In genomic region chr6:33147807-33148666, GRCh38 we compare ENCODE assay signal across 9 cellular contexts. TPM values are rescaled to one million over a fixed set of nuclear protein-coding genes. Genes with fewer than 3 reads are reported as not detected.
DNase-seq lines count a peak whose midpoint lies in the region; ATAC-seq, FAIRE-seq and TF ChIP-seq lines count a peak whose summit lies in the region.
"Had no signal": no experiment of that assay in that cellular context is flagged by ENCODE, and none has a peak within 500 bp of the region (broad histone marks: within the 10 kb centered on the region; RNA-seq: fewer than 3 reads in every experiment).

No MANE protein-coding gene starts in this region.

- no peak for ATAC-seq in effector memory CD8-positive, alpha-beta T cell (replicated peaks)
- no peak for ATAC-seq in HG02678 (IDR thresholded peaks at IDR 0.05; ENCODE audit: unreplicated experiment)

- no peaks in the 10 kb centered on the region for H3K36me3 ChIP-seq in keratinocyte (ENCODE audit: control insufficient read depth in 2 of 2, extremely low read depth in 1 of 2, insufficient read depth in 2 of 2, low read length in 2 of 2)
- no peaks in the 10 kb centered on the region for H3K36me3 ChIP-seq in uterus

- H3K9ac ChIP-seq in keratinocyte (ENCODE audit: control insufficient read depth, extremely low read depth, insufficient read depth, low read length): no peak overlapping the region

- no peak overlapping the region for H3K4me3 Mint-ChIP-seq in effector memory CD8-positive, alpha-beta T cell
- H3K4me3 Mint-ChIP-seq in activated naive CD8-positive, alpha-beta T cell treated with anti-CD3 and anti-CD28 coated beads for 36 hours: no peak overlapping the region
- H3K4me3 Mint-ChIP-seq: T-helper 1 cell treated with Interleukin-12 subunit alpha and Interleukin-12 subunit beta and Interleukin-4 antibody, amounts not matched to agents 30 μg/mL and 1 μg/mL, for 36 hours had no signal

- H3K9me3 ChIP-seq in keratinocyte (ENCODE audit: control insufficient read depth, low read depth, low read length) (no peaks in the 10 kb centered on the region), uterus (no peaks in the 10 kb centered on the region)

- H4K20me1 ChIP-seq in keratinocyte (ENCODE audit: control insufficient read depth, extremely low read depth, insufficient read depth, low read length): no peaks in the 10 kb centered on the region

- H3K27ac ChIP-seq in keratinocyte (ENCODE audit: control insufficient read depth, insufficient read depth, low read length) (no peak overlapping the region), uterus (no peak overlapping the region)

- H3K9me3 Mint-ChIP-seq in effector memory CD8-positive, alpha-beta T cell: peaks cover 5 to 11% of the 10 kb centered on the region in 2 donors
- H3K9me3 Mint-ChIP-seq in activated naive CD8-positive, alpha-beta T cell treated with anti-CD3 and anti-CD28 coated beads for 36 hours: peaks cover 9% of the 10 kb centered on the region

- H3K27ac Mint-ChIP-seq in effector memory CD8-positive, alpha-beta T cell: no peak overlapping the region
- no peak overlapping the region for H3K27ac Mint-ChIP-seq in activated naive CD8-positive, alpha-beta T cell treated with anti-CD3 and anti-CD28 coated beads for 36 hours
- H3K27ac Mint-ChIP-seq: T-helper 1 cell treated with Interleukin-12 subunit alpha and Interleukin-12 subunit beta and Interleukin-4 antibody, amounts not matched to agents 30 μg/mL and 1 μg/mL, for 36 hours had no signal

- peaks cover 0 to 3% of the 10 kb centered on the region in 2 donors for H3K4me1 Mint-ChIP-seq in effector memory CD8-positive, alpha-beta T cell (ENCODE audit: low read depth in 2 of 2)
- H3K4me1 Mint-ChIP-seq in activated naive CD8-positive, alpha-beta T cell treated with anti-CD3 and anti-CD28 coated beads for 36 hours: no peaks in the 10 kb centered on the region

- H3K36me3 Mint-ChIP-seq in effector memory CD8-positive, alpha-beta T cell (ENCODE audit: insufficient read depth): peaks cover 3% of the 10 kb centered on the region
- H3K36me3 Mint-ChIP-seq in activated naive CD8-positive, alpha-beta T cell treated with anti-CD3 and anti-CD28 coated beads for 36 hours: no peaks in the 10 kb centered on the region

- H3K79me2 ChIP-seq in keratinocyte (ENCODE audit: control insufficient read depth, insufficient read depth, low read length): no peaks in the 10 kb centered on the region

- intact Hi-C loops in uterus (cut with DNase I; ENCODE audit: low total_unique reads): no loop called here

- dilution Hi-C loops in keratinocyte (cut with MboI; ENCODE audit: extremely low pct_ligation_motif_present, low sequenced_read_pairs): no loop called here

- H3K9me1 ChIP-seq in keratinocyte (ENCODE audit: control insufficient read depth, extremely low read depth, insufficient read depth, low read length): no peaks in the 10 kb centered on the region

- no peaks in the 10 kb centered on the region for H3K4me1 ChIP-seq in keratinocyte (ENCODE audit: control insufficient read depth, extremely low read depth, insufficient read depth, low read length)
- H3K4me1 ChIP-seq in uterus: no peaks in the 10 kb centered on the region

- DNase-seq in ELR (ENCODE audit: low read depth): peak; percentile 64
- DNase-seq in amniotic epithelial cell (ENCODE audit: low read depth): peak; percentile 43
- DNase-seq in keratinocyte (ENCODE audit: low read depth, low spot score): no peak
- no peak for DNase-seq in uterus
- no peak for DNase-seq in effector memory CD8-positive, alpha-beta T cell
- DNase-seq in activated naive CD8-positive, alpha-beta T cell treated with anti-CD3 and anti-CD28 coated beads for 36 hours: no peak

- H3K4me3 ChIP-seq in keratinocyte (ENCODE audit: control insufficient read depth in 2 of 3, extremely low read depth in 1 of 3, insufficient read depth in 2 of 3, low read depth in 1 of 3, low read length in 3 of 3) (no peak overlapping the region), uterus (no peak overlapping the region)

- TF ChIP-seq POLR2A in uterus (IDR thresholded peaks at IDR 0.05): no peak

- no peak overlapping the region for H2AFZ ChIP-seq in keratinocyte (ENCODE audit: control insufficient read depth, low read length)

- H3K27me3 ChIP-seq in keratinocyte (ENCODE audit: control insufficient read depth, extremely low read depth, insufficient read depth, low read length) (no peaks in the 10 kb centered on the region), uterus (no peaks in the 10 kb centered on the region)

- peaks cover 26 to 40% of the 10 kb centered on the region in 2 donors for H3K27me3 Mint-ChIP-seq in effector memory CD8-positive, alpha-beta T cell
- peaks cover 36% of the 10 kb centered on the region for H3K27me3 Mint-ChIP-seq in activated naive CD8-positive, alpha-beta T cell treated with anti-CD3 and anti-CD28 coated beads for 36 hours

- H3K4me2 ChIP-seq in keratinocyte (ENCODE audit: control insufficient read depth, extremely low read depth, insufficient read depth, low read depth, low read length): no peak overlapping the region

- peak; percentile 84 for FAIRE-seq in keratinocyte (lab: Jason Lieb, UNC)

- peak; percentile 78 for TF ChIP-seq CTCF in LNCAP (IDR thresholded peaks at IDR 0.05)
- peak in 2 of 3 experiments; percentile 71 for TF ChIP-seq CTCF in keratinocyte (optimal IDR thresholded peaks at IDR 0.05 in 1 of 3, IDR thresholded peaks at IDR 0.05 in 1 of 3, conservative IDR thresholded peaks at IDR 0.05 in 1 of 3; ENCODE audit: extremely low read depth in 1 of 3, insufficient read depth in 2 of 3, low read length in 3 of 3)
- TF ChIP-seq CTCF in uterus (IDR thresholded peaks at IDR 0.05): peak; percentile 51 to 80 (median 75)

RNA-seq across cellular contexts. Expression of gene COL11A2, which starts 44.2 kb away (rescaled TPM):
- 0.06 to 0.18 TPM (median 0.08 TPM) in 3 replicates for polyA plus RNA-seq in keratinocyte
- 0.15 TPM for polyA plus RNA-seq in keratinocyte (2011; ENCODE audit: low read depth)
- 0.04 and 0.05 TPM in 2 replicates for polyA plus RNA-seq in keratinocyte (2011; cell fraction: cytosol; rRNA removed)
- polyA plus RNA-seq in keratinocyte (2011; cell fraction: nucleus; rRNA removed): 0.83 and 0.93 TPM in 2 replicates
- polyA plus RNA-seq in keratinocyte (2012; ENCODE audit: low replicate concordance): 0.09 and 0.38 TPM in 2 replicates
- 0.29 TPM in 1 of 3 replicates, not detected in the others for polyA minus RNA-seq in keratinocyte
- polyA minus RNA-seq in keratinocyte (2011; cell fraction: cytosol; rRNA and poly(A)+ RNA removed): not detected
- 0.63 TPM in 1 of 2 replicates, not detected in the other for polyA minus RNA-seq in keratinocyte (2011; cell fraction: nucleus; rRNA and poly(A)+ RNA removed)
- 1 to 10 TPM in 2 of 4 donors, under 1 TPM in 2; under 0.01 to 2.6 (median 1.0) TPM for total RNA-seq in uterus
- total RNA-seq in activated naive CD8-positive, alpha-beta T cell treated with anti-CD3 and anti-CD28 coated beads for 36 hours: 1 to 10 TPM; 1.0 to 1.1 TPM

RNA-seq across cellular contexts. Expression of gene RXRB, which starts 52.4 kb away (rescaled TPM):
- polyA plus RNA-seq in keratinocyte: 23.2 to 32.4 TPM (median 25.7 TPM) in 3 replicates
- polyA plus RNA-seq in keratinocyte (2011; ENCODE audit: low read depth): 4.9 TPM
- 14.6 and 15.3 TPM in 2 replicates for polyA plus RNA-seq in keratinocyte (2011; cell fraction: cytosol; rRNA removed)
- 62.1 and 65.8 TPM in 2 replicates for polyA plus RNA-seq in keratinocyte (2011; cell fraction: nucleus; rRNA removed)
- 22.3 and 24.5 TPM in 2 replicates for polyA plus RNA-seq in keratinocyte (2012; ENCODE audit: low replicate concordance)
- polyA minus RNA-seq in keratinocyte: 30.8 to 33.3 TPM (median 32.9 TPM) in 3 replicates
- 16.5 TPM for polyA minus RNA-seq in keratinocyte (2011; cell fraction: cytosol; rRNA and poly(A)+ RNA removed)
- 17.1 and 19.2 TPM in 2 replicates for polyA minus RNA-seq in keratinocyte (2011; cell fraction: nucleus; rRNA and poly(A)+ RNA removed)
- total RNA-seq in uterus: 10 to 100 TPM; 28.6 to 71.0 (median 34.0) TPM
- total RNA-seq in activated naive CD8-positive, alpha-beta T cell treated with anti-CD3 and anti-CD28 coated beads for 36 hours: 10 to 100 TPM; 40.4 to 42.1 TPM

RNA-seq across cellular contexts. Expression of gene SLC39A7, which starts 52.6 kb away (rescaled TPM):
- polyA plus RNA-seq in keratinocyte: 47.6 to 68.6 TPM (median 54.0 TPM) in 3 replicates
- 23.5 TPM for polyA plus RNA-seq in keratinocyte (2011; ENCODE audit: low read depth)
- polyA plus RNA-seq in keratinocyte (2011; cell fraction: cytosol; rRNA removed): 28.0 and 32.5 TPM in 2 replicates
- 126 and 135 TPM in 2 replicates for polyA plus RNA-seq in keratinocyte (2011; cell fraction: nucleus; rRNA removed)
- 48.9 and 98.3 TPM in 2 replicates for polyA plus RNA-seq in keratinocyte (2012; ENCODE audit: low replicate concordance)
- 36.1 to 86.7 TPM (median 50.6 TPM) in 3 replicates for polyA minus RNA-seq in keratinocyte
- polyA minus RNA-seq in keratinocyte (2011; cell fraction: cytosol; rRNA and poly(A)+ RNA removed): 17.3 TPM
- polyA minus RNA-seq in keratinocyte (2011; cell fraction: nucleus; rRNA and poly(A)+ RNA removed): 40.8 and 62.0 TPM in 2 replicates
- total RNA-seq in uterus: 10 to 100 TPM; 53.8 to 87.8 (median 57.5) TPM
- total RNA-seq in activated naive CD8-positive, alpha-beta T cell treated with anti-CD3 and anti-CD28 coated beads for 36 hours: 10 to 100 TPM; 51.0 to 55.6 TPM

RNA-seq across cellular contexts. Expression of gene HSD17B8, which starts 56.4 kb away (rescaled TPM):
- polyA plus RNA-seq in keratinocyte: 18.6 to 22.1 TPM (median 20.7 TPM) in 3 replicates
- polyA plus RNA-seq in keratinocyte (2011; ENCODE audit: low read depth): 5.3 TPM
- 13.2 and 24.1 TPM in 2 replicates for polyA plus RNA-seq in keratinocyte (2011; cell fraction: cytosol; rRNA removed)
- 13.4 and 14.7 TPM in 2 replicates for polyA plus RNA-seq in keratinocyte (2011; cell fraction: nucleus; rRNA removed)
- polyA plus RNA-seq in keratinocyte (2012; ENCODE audit: low replicate concordance): 13.9 and 18.3 TPM in 2 replicates
- 8.5 to 13.3 TPM (median 12.3 TPM) in 3 replicates for polyA minus RNA-seq in keratinocyte
- 12.5 TPM for polyA minus RNA-seq in keratinocyte (2011; cell fraction: cytosol; rRNA and poly(A)+ RNA removed)
- polyA minus RNA-seq in keratinocyte (2011; cell fraction: nucleus; rRNA and poly(A)+ RNA removed): 2.0 and 3.7 TPM in 2 replicates
- 10 to 100 TPM in 1 of 4 donors, 1 to 10 TPM in 2, not detected in 1; 2.6 to 11.3 (median 5.8) TPM for total RNA-seq in uterus
- total RNA-seq in activated naive CD8-positive, alpha-beta T cell treated with anti-CD3 and anti-CD28 coated beads for 36 hours: 10 to 100 TPM; 31.1 to 32.6 TPM

Comparison
In these comparisons a context has a peak if more than half of its experiments do, and no peak if none do; other contexts are left out.
1. DNase-seq: peak in ELR (single experiment) and amniotic epithelial cell (single experiment); none in keratinocyte (single experiment), uterus (0 of 2), effector memory CD8-positive, alpha-beta T cell (0 of 3) and activated naive CD8-positive, alpha-beta T cell treated with anti-CD3 and anti-CD28 coated beads for 36 hours (single experiment).
2. Peak in every context shown above with its lines, with median percentiles within 50 percentile points of each other: CTCF ChIP-seq.